Comparison of ENCODE assay signal across 5 cellular contexts in genomic region chr1:143874625-143875024, GRCh38.
A peak's percentile ranks its signal among the peaks of the same experiment; 100 is the strongest.
DNase-seq lines count a peak whose midpoint lies in the region; ATAC-seq and TF ChIP-seq lines count a peak whose summit lies in the region.
"Not testable (repeated sequence)": the region's sequence is repeated elsewhere in the genome, so short reads cannot be mapped to it uniquely, and the experiment has no call there.

No MANE protein-coding gene starts in this region.

- not testable (repeated sequence) for DNase-seq in activated CD8-positive, alpha-beta T cell treated with anti-CD3 and anti-CD28 coated beads for 36 hours; lower lobe of right lung; natural killer cell treated with Interleukin-12 subunit alpha and Interleukin-12 subunit beta and Interleukin-15 and Interleukin-18, amount 100 ng/mL, for 72 hours (ENCODE audit: low spot score); stimulated activated naive CD8-positive, alpha-beta T cell treated with anti-CD3 and anti-CD28 coated beads, Interleukin-15, Interleukin-2, amounts not matched to agents 100 U/mL and 50 U/mL, for 24 hours

- POLR2A ChIA-PET in activated CD8-positive, alpha-beta T cell treated with anti-CD3 and anti-CD28 coated beads for 36 hours (lab: Charles Lee), result not testable (repeated sequence)

- H3K36me3 ChIP-seq in lower lobe of right lung, result not testable (repeated sequence)

- not testable (repeated sequence) for H3K27ac Mint-ChIP-seq in activated CD8-positive, alpha-beta T cell treated with anti-CD3 and anti-CD28 coated beads for 36 hours; activated T-helper 17 cell treated with anti-CD3 and anti-CD28 coated beads, Interleukin-2, amount 50 U/mL, for 72 hours; natural killer cell treated with Interleukin-12 subunit alpha and Interleukin-12 subunit beta and Interleukin-15 and Interleukin-18, amount 100 ng/mL, for 72 hours

- intact Hi-C loops in activated CD8-positive, alpha-beta T cell treated with anti-CD3 and anti-CD28 coated beads for 36 hours (cut with micrococcal nuclease); lower lobe of right lung (cut with DNase I): not testable (repeated sequence)

- not testable (repeated sequence) for H3K27me3 ChIP-seq in lower lobe of right lung (ENCODE audit: low read depth)

- TF ChIP-seq CTCF in activated CD8-positive, alpha-beta T cell treated with anti-CD3 and anti-CD28 coated beads for 36 hours (IDR thresholded peaks at IDR 0.05); lower lobe of right lung (IDR thresholded peaks at IDR 0.05): not testable (repeated sequence)

- H3K4me1 Mint-ChIP-seq in activated CD8-positive, alpha-beta T cell treated with anti-CD3 and anti-CD28 coated beads for 36 hours (ENCODE audit: low read depth); activated T-helper 17 cell treated with anti-CD3 and anti-CD28 coated beads, Interleukin-2, amount 50 U/mL, for 72 hours; natural killer cell treated with Interleukin-12 subunit alpha and Interleukin-12 subunit beta and Interleukin-15 and Interleukin-18, amount 100 ng/mL, for 72 hours (ENCODE audit: low read depth in 2 of 2): not testable (repeated sequence)

- not testable (repeated sequence) for H3K27ac ChIP-seq in lower lobe of right lung

- H3K4me3 ChIP-seq in lower lobe of right lung, result not testable (repeated sequence)

- H3K27me3 Mint-ChIP-seq in activated CD8-positive, alpha-beta T cell treated with anti-CD3 and anti-CD28 coated beads for 36 hours; activated T-helper 17 cell treated with anti-CD3 and anti-CD28 coated beads, Interleukin-2, amount 50 U/mL, for 72 hours: not testable (repeated sequence)
- peaks cover 5 to 12% of the 10 kb centered on the region in 2 donors for H3K27me3 Mint-ChIP-seq in natural killer cell treated with Interleukin-12 subunit alpha and Interleukin-12 subunit beta and Interleukin-15 and Interleukin-18, amount 100 ng/mL, for 72 hours

- H3K9me3 Mint-ChIP-seq in activated CD8-positive, alpha-beta T cell treated with anti-CD3 and anti-CD28 coated beads for 36 hours; activated T-helper 17 cell treated with anti-CD3 and anti-CD28 coated beads, Interleukin-2, amount 50 U/mL, for 72 hours; natural killer cell treated with Interleukin-12 subunit alpha and Interleukin-12 subunit beta and Interleukin-15 and Interleukin-18, amount 100 ng/mL, for 72 hours: not testable (repeated sequence)

- not testable (repeated sequence) for H3K36me3 Mint-ChIP-seq in activated CD8-positive, alpha-beta T cell treated with anti-CD3 and anti-CD28 coated beads for 36 hours (ENCODE audit: low read depth); activated T-helper 17 cell treated with anti-CD3 and anti-CD28 coated beads, Interleukin-2, amount 50 U/mL, for 72 hours (ENCODE audit: low read depth); natural killer cell treated with Interleukin-12 subunit alpha and Interleukin-12 subunit beta and Interleukin-15 and Interleukin-18, amount 100 ng/mL, for 72 hours

- not testable (repeated sequence) for H3K4me1 ChIP-seq in lower lobe of right lung

- H3K9me3 ChIP-seq in lower lobe of right lung, result not testable (repeated sequence)

- CTCF ChIA-PET in activated CD8-positive, alpha-beta T cell treated with anti-CD3 and anti-CD28 coated beads for 36 hours (lab: Charles Lee), result not testable (repeated sequence)

- not testable (repeated sequence) for H3K4me3 Mint-ChIP-seq in activated CD8-positive, alpha-beta T cell treated with anti-CD3 and anti-CD28 coated beads for 36 hours; activated T-helper 17 cell treated with anti-CD3 and anti-CD28 coated beads, Interleukin-2, amount 50 U/mL, for 72 hours; natural killer cell treated with Interleukin-12 subunit alpha and Interleukin-12 subunit beta and Interleukin-15 and Interleukin-18, amount 100 ng/mL, for 72 hours

- ATAC-seq in activated CD8-positive, alpha-beta T cell treated with anti-CD3 and anti-CD28 coated beads for 36 hours, result peak; percentile 83
- ATAC-seq in activated T-helper 17 cell treated with anti-CD3 and anti-CD28 coated beads, Interleukin-2, amount 50 U/mL, for 72 hours (replicated peaks), result peak; percentile 53
- ATAC-seq in lower lobe of right lung, result peak; percentile 53 to 56
- peak; percentile 76 to 81 for ATAC-seq in natural killer cell treated with Interleukin-12 subunit alpha and Interleukin-12 subunit beta and Interleukin-15 and Interleukin-18, amount 100 ng/mL, for 72 hours
- peak; percentile 54 for ATAC-seq in stimulated activated naive CD8-positive, alpha-beta T cell treated with anti-CD3 and anti-CD28 coated beads, Interleukin-15, Interleukin-2, amounts not matched to agents 100 U/mL and 50 U/mL, for 24 hours
